In genomic region chr6:4780360-4780812, GRCh38 we compare ENCODE assay signal across 1 cellular context.
TF ChIP-seq lines count a peak whose summit lies in the region.

No MANE protein-coding gene starts in this region.

TF ChIP-seq in SK-N-SH treated with all-trans-retinoic acid at 6 μM for 48 hours, 23 proteins besides CTCF, POLR2A, EP300 and RAD21 (continued from another document):
- no peak for TF ChIP-seq ZFP3 (CRISPR knock-in tag; IDR thresholded peaks at IDR 0.05)
- no peak for TF ChIP-seq BACH2 (CRISPR knock-in tag; IDR thresholded peaks at IDR 0.05; ENCODE audit: borderline replicate concordance)
- TF ChIP-seq ZNF565 (CRISPR knock-in tag; conservative IDR thresholded peaks at IDR 0.05; ENCODE audit: low read depth): no peak
- TF ChIP-seq POU6F1 (CRISPR knock-in tag; IDR thresholded peaks at IDR 0.05; ENCODE audit: borderline replicate concordance, low read depth): no peak
- no peak for TF ChIP-seq ZFP30 (CRISPR knock-in tag; IDR thresholded peaks at IDR 0.05)
- TF ChIP-seq CSRNP3 (CRISPR knock-in tag; IDR thresholded peaks at IDR 0.05): no peak
- TF ChIP-seq SNAI2 (CRISPR knock-in tag; IDR thresholded peaks at IDR 0.05): no peak
- no peak for TF ChIP-seq PPARA (CRISPR knock-in tag; IDR thresholded peaks at IDR 0.05; ENCODE audit: borderline replicate concordance)
